ENCODE assay signal across 22 cellular contexts in the genomic region with DNA sequence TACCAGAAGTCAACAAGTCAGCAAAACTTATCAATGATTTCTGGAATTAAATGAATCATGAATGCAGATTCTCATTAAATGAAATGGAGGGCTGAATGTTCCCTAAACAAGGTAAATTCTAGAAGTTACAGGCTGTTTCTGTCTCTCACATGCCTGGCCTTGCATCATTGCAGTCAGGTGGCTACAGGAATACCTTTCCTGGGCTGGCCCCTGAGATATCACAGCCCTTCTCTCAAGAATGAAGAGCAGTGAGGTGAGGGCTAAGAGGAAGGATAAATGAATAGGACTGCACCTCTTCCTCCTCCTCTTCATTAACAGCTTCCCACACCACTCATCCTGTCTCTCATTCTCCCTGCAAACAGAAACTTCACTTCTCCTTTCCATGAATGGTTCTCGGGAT. TPM values are rescaled to one million over a fixed set of nuclear protein-coding genes. Genes with fewer than 3 reads are reported as not detected.
"Had no signal": no experiment of that assay in that cellular context is flagged by ENCODE, and none has a peak within 500 bp of the region (broad histone marks: within the 10 kb centered on the region; RNA-seq: fewer than 3 reads in every experiment).

No MANE protein-coding gene starts in this region.

- H3K9me3 Mint-ChIP-seq: dendritic cell treated with granulocyte-macrophage colony-stimulating factor and Interleukin-4, amounts not matched to agents 40 ng/mL and 50 ng/mL, for 4 days; effector memory CD8-positive, alpha-beta T cell; naive thymus-derived CD8-positive, alpha-beta T cell had no signal

- H3K36me3 Mint-ChIP-seq: naive thymus-derived CD8-positive, alpha-beta T cell had no signal

- ATAC-seq: effector memory CD8-positive, alpha-beta T cell; left cardiac atrium; left ventricle myocardium superior; naive thymus-derived CD8-positive, alpha-beta T cell had no signal

- DNase-seq: cerebellar nuclear complex; effector memory CD8-positive, alpha-beta T cell; erythroblast; glutamatergic neuron; immature natural killer cell; kidney; left cardiac atrium; left ventricle myocardium superior; naive thymus-derived CD8-positive, alpha-beta T cell; sigmoid colon; stimulated activated CD4-positive, alpha-beta T cell treated with anti-CD3 and anti-CD28 coated beads, Interleukin-12 subunit alpha, Interleukin-12 subunit beta, amount 100 ng/mL, for 4 hours; stimulated activated naive CD4-positive, alpha-beta T cell; stomach; substantia nigra; upper lobe of left lung; uterus had no signal

- H3K36me3 ChIP-seq: neutrophil, right atrium auricular region, sigmoid colon, stomach, upper lobe of left lung, uterus had no signal

- H3K9me3 ChIP-seq: neutrophil, right atrium auricular region, sigmoid colon, stomach, upper lobe of left lung, uterus had no signal

- H3K4me3 Mint-ChIP-seq: dendritic cell treated with granulocyte-macrophage colony-stimulating factor and Interleukin-4, amounts not matched to agents 40 ng/mL and 50 ng/mL, for 4 days; effector memory CD8-positive, alpha-beta T cell; immature natural killer cell; naive thymus-derived CD8-positive, alpha-beta T cell had no signal

- H3K27ac Mint-ChIP-seq: dendritic cell treated with granulocyte-macrophage colony-stimulating factor and Interleukin-4, amounts not matched to agents 40 ng/mL and 50 ng/mL, for 4 days; immature natural killer cell; naive thymus-derived CD8-positive, alpha-beta T cell had no signal

- H3K4me1 Mint-ChIP-seq: immature natural killer cell; naive thymus-derived CD8-positive, alpha-beta T cell had no signal

- H3K4me3 ChIP-seq: lung, right atrium auricular region, sigmoid colon, skin epidermis, stomach, upper lobe of left lung, uterus had no signal

- H3K27ac ChIP-seq: neutrophil, right atrium auricular region, sigmoid colon, skin epidermis, upper lobe of left lung, uterus had no signal

- H3K27me3 ChIP-seq: neutrophil, right atrium auricular region, sigmoid colon, stomach, upper lobe of left lung, uterus had no signal

- H3K4me1 ChIP-seq: right atrium auricular region, sigmoid colon, upper lobe of left lung, uterus had no signal

RNA-seq across cellular contexts. Expression of a gene that starts 22.5 kb away (rescaled TPM):
- polyA plus RNA-seq: naive thymus-derived CD8-positive, alpha-beta T cell; neural cell had no signal
